ENCODE assay signal across 11 cellular contexts in the genomic region with DNA sequence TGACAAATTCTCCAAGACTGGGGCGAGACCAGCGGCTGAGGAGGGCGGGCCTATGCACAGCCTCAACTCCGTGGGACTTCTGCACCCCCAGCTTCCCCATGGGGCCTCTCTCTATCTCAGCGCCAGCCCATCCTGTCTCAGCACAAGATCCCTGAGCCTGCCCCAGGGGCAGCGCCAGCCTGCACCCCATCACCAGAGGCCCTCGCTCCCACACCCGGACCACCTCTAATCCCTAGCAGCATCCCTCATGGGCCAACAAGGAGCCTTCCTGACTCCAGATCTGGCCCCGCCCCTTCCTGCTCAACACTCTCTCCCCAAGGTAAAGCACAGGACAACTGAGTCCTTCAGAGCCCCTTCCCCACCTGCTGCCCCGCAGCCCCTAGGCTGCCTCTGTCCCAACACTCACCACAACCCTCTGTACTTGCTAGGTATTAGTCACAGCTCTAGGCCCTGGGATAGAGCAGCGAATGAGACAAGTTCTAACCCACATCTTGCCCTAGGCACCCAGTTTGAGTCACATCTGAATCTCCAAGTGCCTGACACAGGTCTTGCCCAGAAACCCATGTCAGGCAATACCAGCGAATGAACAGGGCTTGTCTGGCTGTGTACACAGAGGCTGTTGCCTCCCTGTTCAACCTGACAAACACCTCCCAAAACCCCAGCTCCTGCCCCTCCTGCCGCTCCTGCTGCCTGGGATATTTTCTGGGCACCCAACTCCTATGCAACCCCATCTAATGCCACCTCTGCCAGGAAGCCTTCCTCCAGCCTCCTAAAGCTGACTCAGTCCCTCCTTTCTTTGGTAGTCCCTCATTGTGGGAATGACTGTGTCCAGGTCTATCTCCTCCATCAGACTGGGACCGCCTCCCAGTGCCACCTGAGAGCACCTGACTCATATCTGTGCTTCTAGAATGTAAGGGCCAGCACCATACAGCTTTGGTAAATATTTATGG. TPM values are rescaled to one million over a fixed set of nuclear protein-coding genes. Genes with fewer than 3 reads are reported as not detected.
DNase-seq lines count a peak whose midpoint lies in the region; ATAC-seq, FAIRE-seq and TF ChIP-seq lines count a peak whose summit lies in the region.
"Had no signal": no experiment of that assay in that cellular context is flagged by ENCODE, and none has a peak within 500 bp of the region (broad histone marks: within the 10 kb centered on the region; RNA-seq: fewer than 3 reads in every experiment).

No MANE protein-coding gene starts in this region.

- H3K4me3 Mint-ChIP-seq in activated CD4-positive, alpha-beta memory T cell treated with anti-CD3 and anti-CD28 coated beads, Interleukin-2, amount 10 ng/mL, durations not matched to agents 7 days and 5 days = no peak overlapping the region
- H3K4me3 Mint-ChIP-seq in nephron progenitor cell (no peak overlapping the region), T-cell (no peak overlapping the region)

- no peak for TF ChIP-seq CTCF in nephron progenitor cell (IDR thresholded peaks at IDR 0.05)

- TF ChIP-seq POLR2A in GM12891 (IDR thresholded peaks at IDR 0.05; ENCODE audit: low read depth, low read length) = no peak

- DNase-seq in NCI-H2171 treated with DMSO at 0.1 percent for 48 hours (lab: John Stamatoyannopoulos, UW) = peak; percentile 31
- no peak for DNase-seq in NCI-H2171 (lab: John Stamatoyannopoulos, UW)
- no peak for DNase-seq in GM12891 (ENCODE audit: insufficient read length, low spot score)
- peak; percentile 40 for DNase-seq in activated CD4-positive, alpha-beta memory T cell treated with anti-CD3 and anti-CD28 coated beads, Interleukin-2, amount 10 ng/mL, durations not matched to agents 7 days and 5 days
- no peak for DNase-seq in nephron progenitor cell
- DNase-seq in HCEC 1CT = no peak
- DNase-seq in T-cell = no peak
- DNase-seq: activated CD4-positive, CD25-positive, alpha-beta regulatory T cell treated with anti-CD3 and anti-CD28 coated beads, Interleukin-2, amount 50 U/mL, for 72 hours; NCI-H1436 treated with DMSO at 0.1 percent for 48 hours; psoas muscle had no signal

- peak; percentile 45 for FAIRE-seq in GM12891 (lab: Jason Lieb, UNC)

- no peaks in the 10 kb centered on the region for H3K36me3 Mint-ChIP-seq in activated CD4-positive, alpha-beta memory T cell treated with anti-CD3 and anti-CD28 coated beads, Interleukin-2, amount 10 ng/mL, durations not matched to agents 7 days and 5 days (ENCODE audit: low read depth)
- peaks cover 5% of the 10 kb centered on the region for H3K36me3 Mint-ChIP-seq in nephron progenitor cell (ENCODE audit: low read depth)
- no peaks in the 10 kb centered on the region for H3K36me3 Mint-ChIP-seq in T-cell

- H3K27ac Mint-ChIP-seq in activated CD4-positive, alpha-beta memory T cell treated with anti-CD3 and anti-CD28 coated beads, Interleukin-2, amount 10 ng/mL, durations not matched to agents 7 days and 5 days = no peak overlapping the region
- H3K27ac Mint-ChIP-seq in nephron progenitor cell (peak overlapping the region; percentile 47), T-cell (no peak overlapping the region)

- CTCF ChIA-PET in activated CD4-positive, alpha-beta memory T cell treated with anti-CD3 and anti-CD28 coated beads, Interleukin-2, amount 10 ng/mL, durations not matched to agents 7 days and 5 days (lab: Charles Lee) = interaction anchor here (0.5 to 6.0 kb wide), 4 partner anchors 11 to 360 kb away, joined by 3 to 32 read pairs (median 3); no protein-coding TSS in a partner anchor
- CTCF ChIA-PET in T-cell (lab: Charles Lee) = no interaction called here

- ATAC-seq in T-cell (replicated peaks in 1 of 4) = no peak
- no peak for ATAC-seq in HG03521 (IDR thresholded peaks at IDR 0.05; ENCODE audit: unreplicated experiment)

- POLR2A ChIA-PET in activated CD4-positive, alpha-beta memory T cell treated with anti-CD3 and anti-CD28 coated beads, Interleukin-2, amount 10 ng/mL, durations not matched to agents 7 days and 5 days (lab: Charles Lee) = interaction anchor here (1.0 to 1.2 kb wide), 3 partner anchors 9 to 92 kb away, joined by 3 to 4 read pairs (median 3); partner anchors contain the start of gene RABAC1
- POLR2A ChIA-PET in T-cell (lab: Charles Lee) = no interaction called here

- H3K27me3 Mint-ChIP-seq in activated CD4-positive, alpha-beta memory T cell treated with anti-CD3 and anti-CD28 coated beads, Interleukin-2, amount 10 ng/mL, durations not matched to agents 7 days and 5 days = peaks cover 2% of the 10 kb centered on the region
- H3K27me3 Mint-ChIP-seq in nephron progenitor cell (ENCODE audit: low read depth, poor library complexity) (no peaks in the 10 kb centered on the region), T-cell (peaks cover 0 to 2% of the 10 kb centered on the region in 2 donors)

- no peaks in the 10 kb centered on the region for H3K9me3 Mint-ChIP-seq in activated CD4-positive, alpha-beta memory T cell treated with anti-CD3 and anti-CD28 coated beads, Interleukin-2, amount 10 ng/mL, durations not matched to agents 7 days and 5 days
- no peaks in the 10 kb centered on the region for H3K9me3 Mint-ChIP-seq in nephron progenitor cell
- no peaks in the 10 kb centered on the region for H3K9me3 Mint-ChIP-seq in T-cell

- peaks cover 19% of the 10 kb centered on the region for H3K4me1 Mint-ChIP-seq in activated CD4-positive, alpha-beta memory T cell treated with anti-CD3 and anti-CD28 coated beads, Interleukin-2, amount 10 ng/mL, durations not matched to agents 7 days and 5 days
- H3K4me1 Mint-ChIP-seq in nephron progenitor cell (peaks cover 32% of the 10 kb centered on the region), T-cell (peaks cover 6 to 10% (median 7%) of the 10 kb centered on the region in 3 donors)

TF ChIP-seq in GM12891, 5 proteins besides CTCF, POLR2A, EP300 and RAD21:
- no peak for TF ChIP-seq SPI1 (IDR thresholded peaks at IDR 0.05; ENCODE audit: low read depth, low read length)
- no peak for TF ChIP-seq TAF1 (IDR thresholded peaks at IDR 0.05; ENCODE audit: low read depth, low read length)
- TF ChIP-seq POLR2AphosphoS5 (IDR thresholded peaks at IDR 0.05; ENCODE audit: low read depth, low read length) = no peak
- TF ChIP-seq PAX5 (IDR thresholded peaks at IDR 0.05; ENCODE audit: insufficient read depth, low read length, severe bottlenecking) = no peak
- TF ChIP-seq POU2F2 (IDR thresholded peaks at IDR 0.05; ENCODE audit: low read depth, low read length) = no peak

RNA-seq across cellular contexts. Expression of gene GRIK5, which starts 18.6 kb away (rescaled TPM):
- 0.15 TPM for polyA plus RNA-seq in GM12891 (2012; ENCODE audit: low read depth, missing spikeins)
- total RNA-seq in activated CD4-positive, alpha-beta memory T cell treated with anti-CD3 and anti-CD28 coated beads, Interleukin-2, amount 10 ng/mL, durations not matched to agents 7 days and 5 days = under 1 TPM; 0.38 to 0.68 TPM
- total RNA-seq in T-cell = 1 to 10 TPM in 3 of 5 donors, under 1 TPM in 2; 0.26 to 1.5 (median 1.3) TPM

RNA-seq across cellular contexts. Expression of gene ZNF574, which starts 24.5 kb away (rescaled TPM):
- 6.1 TPM for polyA plus RNA-seq in GM12891 (2012; ENCODE audit: low read depth, missing spikeins)
- total RNA-seq in activated CD4-positive, alpha-beta memory T cell treated with anti-CD3 and anti-CD28 coated beads, Interleukin-2, amount 10 ng/mL, durations not matched to agents 7 days and 5 days = 10 to 100 TPM; 14.3 to 14.5 TPM
- total RNA-seq in T-cell = 10 to 100 TPM; 18.4 to 27.4 (median 26.6) TPM

RNA-seq across cellular contexts. Expression of gene ATP1A3, which starts 57.4 kb away (rescaled TPM):
- polyA plus RNA-seq in GM12891 (2012; ENCODE audit: low read depth, missing spikeins) = 1.6 TPM
- 1 to 10 TPM; 1.2 to 1.9 TPM for total RNA-seq in activated CD4-positive, alpha-beta memory T cell treated with anti-CD3 and anti-CD28 coated beads, Interleukin-2, amount 10 ng/mL, durations not matched to agents 7 days and 5 days
- 10 to 100 TPM in 1 of 5 donors, 1 to 10 TPM in 4; 4.3 to 14.4 (median 6.3) TPM for total RNA-seq in T-cell

Comparison
In these comparisons a context has a peak if more than half of its experiments do, and no peak if none do; other contexts are left out.
1. DNase-seq: peak in NCI-H2171 treated with DMSO at 0.1 percent for 48 hours (single experiment) and activated CD4-positive, alpha-beta memory T cell treated with anti-CD3 and anti-CD28 coated beads, Interleukin-2, amount 10 ng/mL, durations not matched to agents 7 days and 5 days (single experiment); none in NCI-H2171 (single experiment), GM12891 (single experiment), nephron progenitor cell (single experiment), HCEC 1CT (single experiment) and T-cell (0 of 34).